8 cellular contexts compared by ENCODE assay signal in genomic region chr10:51073461-51074237, GRCh38. TPM values are rescaled to one million over a fixed set of nuclear protein-coding genes. Genes with fewer than 3 reads are reported as not detected.
DNase-seq lines count a peak whose midpoint lies in the region; ATAC-seq and TF ChIP-seq lines count a peak whose summit lies in the region.

No MANE protein-coding gene starts in this region.

- H3K4me1 Mint-ChIP-seq in activated naive CD8-positive, alpha-beta T cell treated with anti-CD3 and anti-CD28 coated beads for 36 hours = peaks cover 7% of the 10 kb centered on the region

- no peaks in the 10 kb centered on the region for H3K9me3 Mint-ChIP-seq in activated naive CD8-positive, alpha-beta T cell treated with anti-CD3 and anti-CD28 coated beads for 36 hours

- H3K4me3 ChIP-seq in heart right ventricle (peak overlapping the region; percentile 57 to 82 (median 66)), parathyroid adenoma (ENCODE audit: low read depth, low read length) (peak overlapping the region; percentile 83)

- TF ChIP-seq CTCF in heart right ventricle (IDR thresholded peaks at IDR 0.05) (peak in 1 of 9 donors; percentile 18), parathyroid adenoma (IDR thresholded peaks at IDR 0.05) (peak; percentile 10)

- no peaks in the 10 kb centered on the region for H3K9me3 ChIP-seq in heart right ventricle
- H3K9me3 ChIP-seq in parathyroid adenoma (ENCODE audit: control insufficient read depth, low read length) = no peaks in the 10 kb centered on the region

- H3K27me3 ChIP-seq in heart right ventricle (peaks cover 0 to 42% (median 0%) of the 10 kb centered on the region in 7 donors), parathyroid adenoma (ENCODE audit: control insufficient read depth, insufficient read depth, low read length) (no peaks in the 10 kb centered on the region)

- no peaks in the 10 kb centered on the region for H3K79me2 ChIP-seq in parathyroid adenoma

- H3K27me3 Mint-ChIP-seq in activated naive CD8-positive, alpha-beta T cell treated with anti-CD3 and anti-CD28 coated beads for 36 hours = peaks cover 53% of the 10 kb centered on the region

- intact Hi-C loops in heart right ventricle (cut with DNase I) = loop anchor here in 7 of 10 donors (2.0 to 10.0 kb wide), 10 partner anchors 74 to 889 kb away; partner anchors contain the start of gene CSTF2T (in 2 of the 7)

- WGBS in heart right ventricle, 2 donors = 3 to 4% methylated on average over 50 of the region's 50 CpGs

- H3K9ac ChIP-seq in parathyroid adenoma = no peak overlapping the region

- H3K4me3 Mint-ChIP-seq in activated naive CD8-positive, alpha-beta T cell treated with anti-CD3 and anti-CD28 coated beads for 36 hours = no peak overlapping the region

- H3K4me2 ChIP-seq in parathyroid adenoma (ENCODE audit: low read length) = peak overlapping the region; percentile 85

- H3K27ac ChIP-seq in heart right ventricle = peak overlapping the region; percentile 73 to 90 (median 84)
- peak overlapping the region; percentile 88 for H3K27ac ChIP-seq in parathyroid adenoma

- H3K36me3 ChIP-seq in heart right ventricle = no peaks in the 10 kb centered on the region
- no peaks in the 10 kb centered on the region for H3K36me3 ChIP-seq in parathyroid adenoma (ENCODE audit: control insufficient read depth, insufficient read depth, low read length)

- H3K27ac Mint-ChIP-seq in activated naive CD8-positive, alpha-beta T cell treated with anti-CD3 and anti-CD28 coated beads for 36 hours = no peak overlapping the region

- peak; percentile 50 for DNase-seq in activated CD8-positive, alpha-beta memory T cell treated with anti-CD3 and anti-CD28 coated beads, Interleukin-2, amount 50 U/mL, for 48 hours
- no peak for DNase-seq in activated CD8-positive, alpha-beta memory T cell treated with anti-CD3 and anti-CD28 coated beads for 24 hours
- peak; percentile 1 for DNase-seq in activated naive CD8-positive, alpha-beta T cell treated with anti-CD3 and anti-CD28 coated beads for 36 hours
- DNase-seq in heart right ventricle = peak; percentile 21 to 32
- DNase-seq in stimulated activated naive CD4-positive, alpha-beta T cell (lab: John Stamatoyannopoulos, UW) = no peak
- no peak for DNase-seq in NCI-H446 treated with DMSO at 0.1 percent for 48 hours (lab: John Stamatoyannopoulos, UW)

- ATAC-seq in heart right ventricle (peak; percentile 36 to 79 (median 60)), HG03139 (IDR thresholded peaks at IDR 0.05; ENCODE audit: unreplicated experiment) (no peak)

- no peaks in the 10 kb centered on the region for H3K36me3 Mint-ChIP-seq in activated naive CD8-positive, alpha-beta T cell treated with anti-CD3 and anti-CD28 coated beads for 36 hours

- peaks cover 0 to 27% (median 8%) of the 10 kb centered on the region in 9 donors for H3K4me1 ChIP-seq in heart right ventricle
- H3K4me1 ChIP-seq in parathyroid adenoma = no peaks in the 10 kb centered on the region

- H2AFZ ChIP-seq in parathyroid adenoma = peak overlapping the region; percentile 89

RNA-seq across cellular contexts. Expression of gene PRKG1, which starts 0.6 kb away (rescaled TPM):
- not detected for total RNA-seq in activated naive CD8-positive, alpha-beta T cell treated with anti-CD3 and anti-CD28 coated beads for 36 hours
- total RNA-seq in heart right ventricle = 10 to 100 TPM; 25.2 to 48.1 (median 32.1) TPM
- 10 to 100 TPM in 1 of 2 donors, 1 to 10 TPM in 1; 3.8 to 10.8 TPM for polyA plus RNA-seq in heart right ventricle

Comparison
In these comparisons a context has a peak if more than half of its experiments do, and no peak if none do; other contexts are left out.
1. DNase-seq: peak in activated CD8-positive, alpha-beta memory T cell treated with anti-CD3 and anti-CD28 coated beads, Interleukin-2, amount 50 U/mL, for 48 hours (single experiment), activated naive CD8-positive, alpha-beta T cell treated with anti-CD3 and anti-CD28 coated beads for 36 hours (single experiment) and heart right ventricle (2 of 2); none in activated CD8-positive, alpha-beta memory T cell treated with anti-CD3 and anti-CD28 coated beads for 24 hours (single experiment), stimulated activated naive CD4-positive, alpha-beta T cell (0 of 6) and NCI-H446 treated with DMSO at 0.1 percent for 48 hours (single experiment).
2. RNA of gene PRKG1, which starts 0.6 kb away (total RNA-seq): 25.2 to 48.1 TPM in heart right ventricle; not detected in activated naive CD8-positive, alpha-beta T cell treated with anti-CD3 and anti-CD28 coated beads for 36 hours; every median in the first group is over 10 times any median in the second.